In the genomic region with DNA sequence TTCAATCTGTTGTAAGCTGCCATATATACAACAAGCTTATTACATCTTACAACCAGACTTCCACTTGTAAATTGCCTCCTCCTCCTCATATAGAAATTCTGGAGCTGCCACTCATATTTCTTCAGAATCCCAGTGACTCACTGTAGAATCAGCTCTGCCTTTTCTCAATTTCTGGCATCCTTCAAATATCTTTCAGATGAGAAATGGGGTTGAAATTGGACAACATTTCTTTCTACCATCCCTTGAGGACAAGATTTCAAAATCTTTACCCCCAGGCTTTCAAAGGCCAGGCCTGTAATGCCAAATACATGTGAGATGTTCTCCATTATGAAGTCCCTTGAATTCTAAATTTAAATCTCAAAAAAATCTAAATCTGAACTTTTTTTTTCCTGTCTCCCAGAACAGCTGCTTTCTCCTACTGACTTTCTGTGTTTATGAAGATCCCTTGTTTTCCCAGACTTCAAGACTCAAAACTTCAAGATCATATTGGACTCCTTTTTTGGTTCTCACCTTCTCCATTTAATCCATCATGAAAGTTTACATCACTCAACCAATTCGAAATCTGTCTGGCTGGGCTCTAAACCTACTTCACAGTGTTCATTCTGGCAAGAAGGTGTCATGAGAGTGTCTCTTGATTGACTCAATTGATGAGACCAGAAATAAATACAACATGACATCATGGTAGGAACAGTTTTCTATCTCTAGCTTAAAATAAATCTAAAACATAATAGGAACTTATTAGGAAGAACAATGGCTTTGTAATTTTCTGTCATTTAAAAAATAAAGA, we compare ENCODE assay signal across 13 cellular contexts.
DNase-seq lines count a peak whose midpoint lies in the region; ATAC-seq and TF ChIP-seq lines count a peak whose summit lies in the region.
"Had no signal": no experiment of that assay in that cellular context is flagged by ENCODE, and none has a peak within 500 bp of the region (broad histone marks: within the 10 kb centered on the region; RNA-seq: fewer than 3 reads in every experiment).

No MANE protein-coding gene starts in this region.

- intact Hi-C loops in tibial artery (cut with DNase I; ENCODE audit: low total_unique reads): no loop called here

- H3K9me2 ChIP-seq in hepatocyte (replicated peaks; ENCODE audit: insufficient read depth): no peaks in the 10 kb centered on the region

- TF ChIP-seq CTCF in brain microvascular endothelial cell (IDR thresholded peaks at IDR 0.05; ENCODE audit: low read depth, low read length, missing control alignments): no peak
- TF ChIP-seq CTCF in hepatocyte (IDR thresholded peaks at IDR 0.05; ENCODE audit: poor library complexity): no peak
- no peak for TF ChIP-seq CTCF in tibial artery (IDR thresholded peaks at IDR 0.05)

- H3K4me3 ChIP-seq in brain microvascular endothelial cell (ENCODE audit: low read depth, low read length) (no peak overlapping the region), hepatocyte (no peak overlapping the region), tibial artery (no peak overlapping the region)

- H2AFZ ChIP-seq in hepatocyte: no peak overlapping the region
- H2AFZ ChIP-seq: parathyroid adenoma had no signal

- peaks cover 5% of the 10 kb centered on the region for H3K4me1 ChIP-seq in hepatocyte (ENCODE audit: insufficient read depth)
- peaks cover 0 to 17% (median 2%) of the 10 kb centered on the region in 4 donors for H3K4me1 ChIP-seq in tibial artery
- H3K4me1 ChIP-seq: parathyroid adenoma had no signal

- no peaks in the 10 kb centered on the region for H3K79me2 ChIP-seq in hepatocyte
- H3K79me2 ChIP-seq: parathyroid adenoma had no signal

- no peaks in the 10 kb centered on the region for H4K20me1 ChIP-seq in hepatocyte (ENCODE audit: insufficient read depth, poor library complexity, severe bottlenecking)

- in situ Hi-C loops in brain microvascular endothelial cell (cut with HindIII; ENCODE audit: low pct_ligation_motif_present, low sequenced_read_pairs): no loop called here

- DNase-seq in 8988T: peak; percentile 14
- DNase-seq in HS-27A (ENCODE audit: low read depth): peak; percentile 76
- peak; percentile 79 for DNase-seq in brain microvascular endothelial cell
- no peak for DNase-seq in hepatocyte (ENCODE audit: low spot score)
- no peak for DNase-seq in GM19240 (ENCODE audit: insufficient read length, low spot score)
- DNase-seq in activated CD8-positive, alpha-beta memory T cell treated with anti-CD3 and anti-CD28 coated beads, Interleukin-2, amount 50 U/mL, for 48 hours: no peak
- DNase-seq in tibial artery: no peak
- DNase-seq: activated CD8-positive, alpha-beta T cell treated with anti-CD3 and anti-CD28 coated beads for 36 hours; activated naive CD8-positive, alpha-beta T cell treated with anti-CD3 and anti-CD28 coated beads, Interleukin-2, amount 10 ng/mL, durations not matched to agents 7 days and 5 days; left cardiac atrium; NCI-H524 treated with DMSO at 0.1 percent for 48 hours had no signal

- H3K36me3 ChIP-seq in brain microvascular endothelial cell (replicated peaks) (no peaks in the 10 kb centered on the region), hepatocyte (replicated peaks; ENCODE audit: insufficient read depth, low read depth) (no peaks in the 10 kb centered on the region), tibial artery (no peaks in the 10 kb centered on the region)

- ATAC-seq in GM19324 (IDR thresholded peaks at IDR 0.05; ENCODE audit: low FRiP score, unreplicated experiment): no peak
- ATAC-seq: activated CD8-positive, alpha-beta T cell treated with anti-CD3 and anti-CD28 coated beads for 36 hours had no signal

- H3K4me2 ChIP-seq in hepatocyte: no peak overlapping the region

- peak overlapping the region; percentile 84 for H3K27ac ChIP-seq in brain microvascular endothelial cell
- peak overlapping the region; percentile 17 for H3K27ac ChIP-seq in hepatocyte
- peak overlapping the region in 1 of 2 donors; percentile 15 for H3K27ac ChIP-seq in tibial artery
- H3K27ac ChIP-seq: parathyroid adenoma had no signal

- no peaks in the 10 kb centered on the region for H3K9me3 ChIP-seq in hepatocyte (ENCODE audit: low read depth)
- H3K9me3 ChIP-seq in tibial artery: no peaks in the 10 kb centered on the region

- H3K27me3 ChIP-seq in brain microvascular endothelial cell (replicated peaks) (no peaks in the 10 kb centered on the region), hepatocyte (no peaks in the 10 kb centered on the region), tibial artery (no peaks in the 10 kb centered on the region)

- WGBS in hepatocyte (ENCODE audit: low lambda C conversion rate, missing lambda C conversion rate): 88% methylated on average over 1 of the region's 1 CpG

Comparison
In these comparisons a context has a peak if more than half of its experiments do, and no peak if none do; other contexts are left out.
1. DNase-seq: peak in 8988T (single experiment), HS-27A (single experiment) and brain microvascular endothelial cell (single experiment); none in hepatocyte (single experiment), GM19240 (single experiment), activated CD8-positive, alpha-beta memory T cell treated with anti-CD3 and anti-CD28 coated beads, Interleukin-2, amount 50 U/mL, for 48 hours (single experiment) and tibial artery (0 of 2).